ENCODE assay signal across 18 cellular contexts in the genomic region with DNA sequence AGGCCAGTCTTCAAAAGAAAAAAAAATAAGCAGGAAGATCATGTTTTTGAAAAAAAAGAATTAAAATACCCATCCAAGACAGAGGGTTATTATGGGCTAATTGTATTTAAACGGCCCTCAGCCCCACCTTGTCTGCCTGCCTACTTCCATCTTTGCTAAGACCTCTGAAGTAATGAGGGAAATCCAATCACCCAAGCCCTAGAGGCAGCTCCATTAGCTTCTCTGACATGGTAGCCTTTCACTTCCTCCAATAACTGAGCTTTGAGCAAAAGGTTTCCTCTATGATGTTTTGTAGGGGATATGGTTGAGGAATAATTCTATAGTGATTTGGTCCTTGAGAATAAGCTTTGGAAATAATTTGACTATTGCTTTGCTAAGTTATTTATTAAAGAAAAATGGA.
DNase-seq lines count a peak whose midpoint lies in the region; ATAC-seq, FAIRE-seq and TF ChIP-seq lines count a peak whose summit lies in the region.
"Had no signal": no experiment of that assay in that cellular context is flagged by ENCODE, and none has a peak within 500 bp of the region (broad histone marks: within the 10 kb centered on the region; RNA-seq: fewer than 3 reads in every experiment).

No MANE protein-coding gene starts in this region.

- TF ChIP-seq CTCF in CD4-positive, alpha-beta T cell (IDR thresholded peaks at IDR 0.05), result no peak
- TF ChIP-seq CTCF in astrocyte (IDR thresholded peaks at IDR 0.05; ENCODE audit: insufficient read depth, low read depth, low read length) (no peak), neural cell (IDR thresholded peaks at IDR 0.05; ENCODE audit: poor library complexity, severe bottlenecking) (no peak)

- no peaks in the 10 kb centered on the region for H3K27me3 ChIP-seq in CD4-positive, alpha-beta T cell (ENCODE audit: control insufficient read depth, insufficient read depth, low read length)
- H3K27me3 ChIP-seq in HUES48 (ENCODE audit: control insufficient read depth, insufficient read depth, low read length) (no peaks in the 10 kb centered on the region), astrocyte (ENCODE audit: insufficient read depth, low read length) (no peaks in the 10 kb centered on the region), neural cell (ENCODE audit: insufficient read depth, low read depth, low read length) (no peaks in the 10 kb centered on the region)
- H3K27me3 ChIP-seq: colonic mucosa, right lobe of liver, suprapubic skin had no signal

- H4K20me1 ChIP-seq in astrocyte (ENCODE audit: insufficient read depth, low read length) (no peaks in the 10 kb centered on the region), neural cell (ENCODE audit: insufficient read depth) (no peaks in the 10 kb centered on the region)

- no peaks in the 10 kb centered on the region for H3K9me3 ChIP-seq in CD4-positive, alpha-beta T cell (ENCODE audit: control insufficient read depth, low read length)
- no peaks in the 10 kb centered on the region for H3K9me3 ChIP-seq in HUES48 (ENCODE audit: control insufficient read depth, insufficient read depth, low read length)
- H3K9me3 ChIP-seq in astrocyte (ENCODE audit: insufficient read depth, low read depth, low read length), result no peaks in the 10 kb centered on the region
- no peaks in the 10 kb centered on the region for H3K9me3 ChIP-seq in neural cell (ENCODE audit: low read length)
- H3K9me3 ChIP-seq: colonic mucosa, right lobe of liver, suprapubic skin had no signal

- H3K9me3 Mint-ChIP-seq in CD4-positive, alpha-beta T cell, result no peaks in the 10 kb centered on the region
- no peaks in the 10 kb centered on the region for H3K9me3 Mint-ChIP-seq in astrocyte (ENCODE audit: unreplicated experiment)
- H3K9me3 Mint-ChIP-seq: activated T-helper 2 cell treated with anti-CD3 and anti-CD28 coated beads, Interferon-gamma antibody, Interleukin-2, Interleukin-4, amounts not matched to agents 10 μg/mL and 5 μg/mL and 100 μg/mL, durations not matched to agents 14 hours and 24 hours and 36 hours had no signal

- peaks cover 4% of the 10 kb centered on the region; the same call in 1 of the 2 replicates for H3K36me3 ChIP-seq in HUES48 (ENCODE audit: control insufficient read depth, insufficient read depth, low read length)
- no peaks in the 10 kb centered on the region for H3K36me3 ChIP-seq in astrocyte (ENCODE audit: insufficient read depth, low read length)
- H3K36me3 ChIP-seq in neural cell (ENCODE audit: insufficient read depth, low read length), result no peaks in the 10 kb centered on the region
- H3K36me3 ChIP-seq: colonic mucosa, right lobe of liver, suprapubic skin had no signal

- peaks cover 75% of the 10 kb centered on the region for H3K36me3 Mint-ChIP-seq in CD4-positive, alpha-beta T cell (ENCODE audit: low read depth)
- peaks cover 1% of the 10 kb centered on the region for H3K36me3 Mint-ChIP-seq in astrocyte (ENCODE audit: low read depth, unreplicated experiment)

- ATAC-seq in CD4-positive, alpha-beta T cell (ENCODE audit: poor library complexity), result no peak
- ATAC-seq in HG02798 (IDR thresholded peaks at IDR 0.05; ENCODE audit: poor library complexity, unreplicated experiment), result no peak
- ATAC-seq in HG03432 (IDR thresholded peaks at IDR 0.05; ENCODE audit: unreplicated experiment), result no peak
- ATAC-seq in GM19328 (IDR thresholded peaks at IDR 0.05; ENCODE audit: unreplicated experiment), result no peak

- POLR2A ChIA-PET in CD4-positive, alpha-beta T cell (lab: Charles Lee), result interaction anchor here (1.4 to 2.4 kb wide), 5 partner anchors 9 to 70 kb away, joined by 5 to 15 read pairs (median 7); no protein-coding TSS in a partner anchor

- H3K4me2 ChIP-seq in astrocyte (ENCODE audit: low read length) (no peak overlapping the region), neural cell (ENCODE audit: low read length) (peak overlapping the region; percentile 93)

- H3F3A ChIP-seq in neural cell (ENCODE audit: insufficient read depth, low read length, poor library complexity, severe bottlenecking), result peaks cover 6% of the 10 kb centered on the region

- no peaks in the 10 kb centered on the region for H3K27me3 Mint-ChIP-seq in CD4-positive, alpha-beta T cell
- H3K27me3 Mint-ChIP-seq in astrocyte (ENCODE audit: low read depth, unreplicated experiment), result no peaks in the 10 kb centered on the region

- intact Hi-C loops in CD4-positive, alpha-beta T cell (cut with DNase I, micrococcal nuclease), result loop anchor here in 1 of 2 experiments (2.0 kb wide), 1 partner anchor 15 kb away; no protein-coding TSS in a partner anchor

- DNase-seq in CD4-positive, alpha-beta T cell, result no peak
- DNase-seq in astrocyte (ENCODE audit: low read depth) (no peak), cerebellar nuclear complex (lab: John Stamatoyannopoulos, UW) (no peak)
- DNase-seq: activated CD8-positive, alpha-beta memory T cell treated with anti-CD3 and anti-CD28 coated beads for 24 hours; colonic mucosa; NCI-H1092; NCI-H2107; occipital lobe; right lobe of liver; T-helper 1 cell had no signal

- no peaks in the 10 kb centered on the region for H3K9me2 ChIP-seq in neural cell (ENCODE audit: insufficient read depth, low read length)

- peak overlapping the region; percentile 37 for H3K27ac Mint-ChIP-seq in CD4-positive, alpha-beta T cell
- no peak overlapping the region for H3K27ac Mint-ChIP-seq in astrocyte (ENCODE audit: unreplicated experiment)
- H3K27ac Mint-ChIP-seq: activated T-helper 2 cell treated with anti-CD3 and anti-CD28 coated beads, Interferon-gamma antibody, Interleukin-2, Interleukin-4, amounts not matched to agents 10 μg/mL and 5 μg/mL and 100 μg/mL, durations not matched to agents 14 hours and 24 hours and 36 hours had no signal

- H3K4me1 Mint-ChIP-seq in CD4-positive, alpha-beta T cell (ENCODE audit: low read depth), result peaks cover 96% of the 10 kb centered on the region
- H3K4me1 Mint-ChIP-seq in astrocyte (ENCODE audit: low read depth, unreplicated experiment), result peaks cover 44% of the 10 kb centered on the region

- TF ChIP-seq EP300 in neural cell (conservative IDR thresholded peaks at IDR 0.05; ENCODE audit: poor library complexity, severe bottlenecking), result no peak

- H3K4me1 ChIP-seq in HUES48 (ENCODE audit: control insufficient read depth, insufficient read depth, low read length) (peaks cover 69% of the 10 kb centered on the region), astrocyte (ENCODE audit: insufficient read depth, low read length) (peaks cover 6% of the 10 kb centered on the region)
- H3K4me1 ChIP-seq: colonic mucosa had no signal

- H2AFZ ChIP-seq in astrocyte (ENCODE audit: low read depth, low read length) (no peak overlapping the region), neural cell (ENCODE audit: low read depth, low read length) (no peak overlapping the region)

- H3K4me3 ChIP-seq in HUES48 (ENCODE audit: low read depth, low read length), result peak overlapping the region; percentile 32; the same call in 1 of the 2 replicates
- H3K4me3 ChIP-seq in astrocyte (ENCODE audit: insufficient read depth, low read depth, low read length), result no peak overlapping the region
- H3K4me3 ChIP-seq in neural cell (ENCODE audit: low read length), result peak overlapping the region; percentile 65
- H3K4me3 ChIP-seq: colonic mucosa, right lobe of liver, suprapubic skin had no signal

- no peak overlapping the region for H3K27ac ChIP-seq in CD4-positive, alpha-beta T cell (ENCODE audit: low read depth, low read length)
- H3K27ac ChIP-seq in HUES48 (ENCODE audit: low read depth, low read length) (no peak overlapping the region), astrocyte (ENCODE audit: low read depth, low read length) (no peak overlapping the region), neural cell (ENCODE audit: low read length) (peak overlapping the region; percentile 85)
- H3K27ac ChIP-seq: colonic mucosa, epithelial cell of prostate, right lobe of liver, suprapubic skin had no signal

- CTCF ChIA-PET in CD4-positive, alpha-beta T cell (lab: Charles Lee), result interaction anchor here (1.5 kb wide), 1 partner anchor 74 kb away, joined by 5 read pairs; no protein-coding TSS in a partner anchor

- H3K79me2 ChIP-seq in astrocyte (ENCODE audit: insufficient read depth, low read length), result no peaks in the 10 kb centered on the region
- peaks cover 24% of the 10 kb centered on the region for H3K79me2 ChIP-seq in neural cell (replicated peaks; ENCODE audit: insufficient read depth, low read length)

- peak overlapping the region; percentile 12 for H3K4me3 Mint-ChIP-seq in CD4-positive, alpha-beta T cell
- no peak overlapping the region for H3K4me3 Mint-ChIP-seq in astrocyte (ENCODE audit: unreplicated experiment)

- FAIRE-seq in astrocyte (lab: Jason Lieb, UNC), result peak; percentile 5

- no peak for TF ChIP-seq RAD21 in neural cell (conservative IDR thresholded peaks at IDR 0.05)

- H3K9ac ChIP-seq in HUES48 (ENCODE audit: low read depth, low read length), result no peak overlapping the region
- no peak overlapping the region for H3K9ac ChIP-seq in astrocyte (ENCODE audit: low read length)
- peak overlapping the region; percentile 70 for H3K9ac ChIP-seq in neural cell (ENCODE audit: low read length)

TF ChIP-seq in neural cell, 6 proteins besides CTCF, POLR2A, EP300 and RAD21 (continues in another document):
- TF ChIP-seq TAF1 (IDR thresholded peaks at IDR 0.05; ENCODE audit: low read depth), result no peak
- no peak for TF ChIP-seq SMC3 (conservative IDR thresholded peaks at IDR 0.05; ENCODE audit: poor library complexity)
- TF ChIP-seq EZH2 (IDR thresholded peaks at IDR 0.05; ENCODE audit: borderline replicate concordance, insufficient read depth, low read length, poor library complexity, severe bottlenecking), result no peak
- no peak for TF ChIP-seq POLR2AphosphoS5 (IDR thresholded peaks at IDR 0.05)
- no peak for TF ChIP-seq MXI1 (conservative IDR thresholded peaks at IDR 0.05; ENCODE audit: poor library complexity, severe bottlenecking)
